3 cellular contexts compared by ENCODE assay signal in genomic region chr11:46125284-46125683, GRCh38.
TF ChIP-seq lines count a peak whose summit lies in the region.

No MANE protein-coding gene starts in this region.

TF ChIP-seq in HepG2, 621 proteins besides CTCF, POLR2A, EP300 and RAD21:
- TF ChIP-seq ZNF121 (CRISPR knock-in tag; IDR thresholded peaks at IDR 0.05) (peak; percentile 67; the same call in 1 of the 2 replicates), U2AF1 (optimal IDR thresholded peaks at IDR 0.05; ENCODE audit: low read depth, low read length) (no peak)
TF ChIP-seq in HepG2: peak in this region for 1.

TF ChIP-seq in HEK293, 187 proteins besides CTCF, POLR2A, EP300 and RAD21:
- TF ChIP-seq ZNF121 (tag by site-specific recombination; IDR thresholded peaks at IDR 0.05) (peak; percentile 62), PRDM1 (tag by site-specific recombination; IDR thresholded peaks at IDR 0.05) (no peak)

TF ChIP-seq in K562, 482 proteins besides CTCF, POLR2A, EP300 and RAD21:
- TF ChIP-seq ZNF445 (CRISPR knock-in tag; IDR thresholded peaks at IDR 0.05; ENCODE audit: low read depth) (no peak), CREBBP (IDR thresholded peaks at IDR 0.05; ENCODE audit: low read depth, low read length) (no peak), RBM25 (IDR thresholded peaks at IDR 0.05; ENCODE audit: low read depth, low read length, severe bottlenecking) (peak; percentile 47), ZNF121 (CRISPR knock-in tag; conservative IDR thresholded peaks at IDR 0.05) (peak; percentile 78)
